In genomic region chr1:159921700-159922498, GRCh38 we compare ENCODE assay signal across 1 cellular context.
TF ChIP-seq lines count a peak whose summit lies in the region.

No MANE protein-coding gene starts in this region.

TF ChIP-seq in IMR-90, 13 proteins besides CTCF, POLR2A, EP300 and RAD21:
- TF ChIP-seq, protein P1, sequence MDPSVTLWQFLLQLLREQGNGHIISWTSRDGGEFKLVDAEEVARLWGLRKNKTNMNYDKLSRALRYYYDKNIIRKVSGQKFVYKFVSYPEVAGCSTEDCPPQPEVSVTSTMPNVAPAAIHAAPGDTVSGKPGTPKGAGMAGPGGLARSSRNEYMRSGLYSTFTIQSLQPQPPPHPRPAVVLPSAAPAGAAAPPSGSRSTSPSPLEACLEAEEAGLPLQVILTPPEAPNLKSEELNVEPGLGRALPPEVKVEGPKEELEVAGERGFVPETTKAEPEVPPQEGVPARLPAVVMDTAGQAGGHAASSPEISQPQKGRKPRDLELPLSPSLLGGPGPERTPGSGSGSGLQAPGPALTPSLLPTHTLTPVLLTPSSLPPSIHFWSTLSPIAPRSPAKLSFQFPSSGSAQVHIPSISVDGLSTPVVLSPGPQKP (IDR thresholded peaks at IDR 0.05; ENCODE audit: borderline replicate concordance, low read depth, low read length), result no peak
- TF ChIP-seq RCOR1 (IDR thresholded peaks at IDR 0.05; ENCODE audit: insufficient replicate concordance, low read length), result no peak
- TF ChIP-seq CHD1 (IDR thresholded peaks at IDR 0.05; ENCODE audit: low read depth, low read length), result no peak
